1 cellular context compared by ENCODE assay signal in the genomic region with DNA sequence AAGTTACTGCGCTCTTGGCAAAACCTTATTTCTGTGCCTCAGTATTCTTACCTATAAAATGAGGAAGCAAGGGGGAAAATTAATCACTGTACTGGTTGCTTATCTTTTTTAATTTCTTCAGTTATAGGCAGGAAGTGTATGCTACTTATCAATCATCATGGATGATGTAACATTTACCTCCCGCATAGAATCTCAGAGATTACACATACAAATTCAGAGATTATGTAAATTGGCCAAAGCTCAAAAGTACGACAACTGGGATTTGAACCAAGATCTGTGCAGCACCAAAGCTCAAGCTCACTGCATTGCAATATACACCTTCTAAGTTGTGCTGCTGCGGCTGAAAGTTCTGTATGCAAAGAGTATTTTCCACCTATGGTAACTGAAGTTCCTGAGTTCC.
A peak's percentile ranks its signal among the peaks of the same experiment; 100 is the strongest.
TF ChIP-seq lines count a peak whose summit lies in the region.

No MANE protein-coding gene starts in this region.

TF ChIP-seq in K562, 482 proteins besides CTCF, POLR2A, EP300 and RAD21 (continued from another document):
- no peak for TF ChIP-seq U2AF2 (optimal IDR thresholded peaks at IDR 0.05; ENCODE audit: low read depth, low read length)
- TF ChIP-seq ZSCAN32 (CRISPR knock-in tag; IDR thresholded peaks at IDR 0.05), result 0 out of 2 replicates have a peak, but pooled peaks have one; percentile 20
- TF ChIP-seq, protein P1, sequence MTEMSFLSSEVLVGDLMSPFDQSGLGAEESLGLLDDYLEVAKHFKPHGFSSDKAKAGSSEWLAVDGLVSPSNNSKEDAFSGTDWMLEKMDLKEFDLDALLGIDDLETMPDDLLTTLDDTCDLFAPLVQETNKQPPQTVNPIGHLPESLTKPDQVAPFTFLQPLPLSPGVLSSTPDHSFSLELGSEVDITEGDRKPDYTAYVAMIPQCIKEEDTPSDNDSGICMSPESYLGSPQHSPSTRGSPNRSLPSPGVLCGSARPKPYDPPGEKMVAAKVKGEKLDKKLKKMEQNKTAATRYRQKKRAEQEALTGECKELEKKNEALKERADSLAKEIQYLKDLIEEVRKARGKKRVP (CRISPR knock-in tag; IDR thresholded peaks at IDR 0.05), result peak; percentile 64; the same call in 1 of the 2 replicates
- TF ChIP-seq ARID1B (IDR thresholded peaks at IDR 0.05), result 0 out of 2 replicates have a peak, but pooled peaks have one; percentile 9
- no peak for TF ChIP-seq CEBPG (CRISPR knock-in tag; IDR thresholded peaks at IDR 0.05)
- TF ChIP-seq CEBPG (tag; conservative IDR thresholded peaks at IDR 0.05 in 1 of 2, IDR thresholded peaks at IDR 0.05 in 1 of 2), result peak; percentile 47 to 86
- TF ChIP-seq, protein P2, sequence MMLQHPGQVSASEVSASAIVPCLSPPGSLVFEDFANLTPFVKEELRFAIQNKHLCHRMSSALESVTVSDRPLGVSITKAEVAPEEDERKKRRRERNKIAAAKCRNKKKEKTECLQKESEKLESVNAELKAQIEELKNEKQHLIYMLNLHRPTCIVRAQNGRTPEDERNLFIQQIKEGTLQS (IDR thresholded peaks at IDR 0.05), result peak; percentile 53; the same call in 1 of the 2 replicates
- TF ChIP-seq, protein P2 (CRISPR knock-in tag; conservative IDR thresholded peaks at IDR 0.05), result no peak
